ENCODE assay signal across 12 cellular contexts in genomic region chr11:66010036-66010435, GRCh38. TPM values are rescaled to one million over a fixed set of nuclear protein-coding genes. Genes with fewer than 3 reads are reported as not detected.
"Had no signal": no experiment of that assay in that cellular context is flagged by ENCODE, and none has a peak within 500 bp of the region (broad histone marks: within the 10 kb centered on the region; RNA-seq: fewer than 3 reads in every experiment).

No MANE protein-coding gene starts in this region.

RNA-seq across cellular contexts. Expression of gene CST6, which starts 1.8 kb away (rescaled TPM):
- total RNA-seq: chondrocyte, colonic mucosa, left ventricle myocardium superior, mononuclear cell had no signal

RNA-seq across cellular contexts. Expression of gene CATSPER1, which starts 16.2 kb away (rescaled TPM):
- total RNA-seq: chondrocyte, dermis microvascular lymphatic vessel endothelial cell, esophagus mucosa, esophagus squamous epithelium, gastrocnemius medialis, left ventricle myocardium superior, lower leg skin, lung microvascular endothelial cell had no signal

RNA-seq across cellular contexts. Expression of gene GAL3ST3, which starts 38.9 kb away (rescaled TPM):
- total RNA-seq: colonic mucosa, esophagus mucosa, esophagus squamous epithelium, left lung, lower leg skin, lower lobe of right lung, mononuclear cell had no signal
